Comparison of ENCODE assay signal across 19 cellular contexts in genomic region chr6:151682251-151682650, GRCh38.
"Had no signal": no experiment of that assay in that cellular context is flagged by ENCODE, and none has a peak within 500 bp of the region (broad histone marks: within the 10 kb centered on the region; RNA-seq: fewer than 3 reads in every experiment).

No MANE protein-coding gene starts in this region.

- DNase-seq: activated CD4-positive, alpha-beta memory T cell treated with anti-CD3 and anti-CD28 coated beads for 36 hours; activated CD4-positive, alpha-beta T cell treated with anti-CD3 and anti-CD28 coated beads for 36 hours; activated naive CD4-positive, alpha-beta T cell treated with anti-CD3 and anti-CD28 coated beads for 36 hours; activated naive CD8-positive, alpha-beta T cell treated with anti-CD3 and anti-CD28 coated beads, Interleukin-2, amount 10 ng/mL, durations not matched to agents 7 days and 5 days; activated T-cell treated with anti-CD3 and anti-CD28 coated beads, Interleukin-2, amount 50 U/mL, for 48 hours; effector CD8-positive, alpha-beta T cell; gastrocnemius medialis; head of caudate nucleus; mesenchymal stem cell; small intestine; stomach; T-helper 9 cell; trophoblast cell had no signal

- H3K27me3 ChIP-seq: gastrocnemius medialis, stomach had no signal

- H3K79me2 ChIP-seq: parathyroid adenoma had no signal

- H3K9me3 Mint-ChIP-seq: activated CD4-positive, alpha-beta memory T cell treated with anti-CD3 and anti-CD28 coated beads for 36 hours; activated naive CD4-positive, alpha-beta T cell treated with anti-CD3 and anti-CD28 coated beads for 36 hours; activated naive CD8-positive, alpha-beta T cell treated with anti-CD3 and anti-CD28 coated beads, Interleukin-2, amount 10 ng/mL, durations not matched to agents 7 days and 5 days; dendritic cell treated with granulocyte-macrophage colony-stimulating factor and Interleukin-4, amounts not matched to agents 40 ng/mL and 50 ng/mL, for 4 days; nephron; stimulated activated memory B cell treated with anti-CD40 and anti-IgM and Interleukin-4, amounts not matched to agents 10 μg/mL and 1 μg/mL and 100 μg/mL, for 72 hours; WTC11 had no signal

- H3K4me3 Mint-ChIP-seq: activated CD4-positive, alpha-beta memory T cell treated with anti-CD3 and anti-CD28 coated beads for 36 hours; activated CD4-positive, alpha-beta T cell treated with anti-CD3 and anti-CD28 coated beads for 36 hours; nephron; WTC11 had no signal

- H3K9ac ChIP-seq: parathyroid adenoma had no signal

- H3K4me1 Mint-ChIP-seq: nephron had no signal

- H3K4me1 ChIP-seq: parathyroid adenoma had no signal

- H3K27ac Mint-ChIP-seq: activated CD4-positive, alpha-beta memory T cell treated with anti-CD3 and anti-CD28 coated beads for 36 hours; activated naive CD4-positive, alpha-beta T cell treated with anti-CD3 and anti-CD28 coated beads for 36 hours; activated naive CD8-positive, alpha-beta T cell treated with anti-CD3 and anti-CD28 coated beads, Interleukin-2, amount 10 ng/mL, durations not matched to agents 7 days and 5 days; stimulated activated memory B cell treated with anti-CD40 and anti-IgM and Interleukin-4, amounts not matched to agents 10 μg/mL and 1 μg/mL and 100 μg/mL, for 72 hours had no signal

- H3K9me3 ChIP-seq: gastrocnemius medialis, stomach had no signal

- H3K36me3 Mint-ChIP-seq: activated CD4-positive, alpha-beta memory T cell treated with anti-CD3 and anti-CD28 coated beads for 36 hours; activated naive CD8-positive, alpha-beta T cell treated with anti-CD3 and anti-CD28 coated beads, Interleukin-2, amount 10 ng/mL, durations not matched to agents 7 days and 5 days; stimulated activated memory B cell treated with anti-CD40 and anti-IgM and Interleukin-4, amounts not matched to agents 10 μg/mL and 1 μg/mL and 100 μg/mL, for 72 hours; WTC11 had no signal

- H3K27ac ChIP-seq: parathyroid adenoma had no signal

- ATAC-seq: activated CD4-positive, alpha-beta T cell treated with anti-CD3 and anti-CD28 coated beads for 36 hours; esophagus mucosa; stimulated activated memory B cell treated with anti-CD40 and anti-IgM and Interleukin-4, amounts not matched to agents 10 μg/mL and 1 μg/mL and 100 μg/mL, for 72 hours had no signal

- H3K36me3 ChIP-seq: gastrocnemius medialis, stomach had no signal
